8 cellular contexts compared by ENCODE assay signal in genomic region chrX:21974011-21974385, GRCh38. TPM values are rescaled to one million over a fixed set of nuclear protein-coding genes. Genes with fewer than 3 reads are reported as not detected.
DNase-seq lines count a peak whose midpoint lies in the region; ATAC-seq lines count a peak whose summit lies in the region.

No MANE protein-coding gene starts in this region.

- no peak overlapping the region for H3K27ac ChIP-seq in aorta (ENCODE audit: low read depth in 1 of 2, low read length in 2 of 2)

- no peaks in the 10 kb centered on the region for H3K27me3 ChIP-seq in aorta (ENCODE audit: control insufficient read depth in 1 of 2, insufficient read depth in 2 of 2, low read length in 1 of 2)

- H3K9me3 Mint-ChIP-seq in activated T-cell treated with anti-CD3 and anti-CD28 coated beads, Interleukin-2, amount 50 U/mL, for 4 hours: no peaks in the 10 kb centered on the region
- H3K9me3 Mint-ChIP-seq in activated naive CD8-positive, alpha-beta T cell treated with anti-CD3 and anti-CD28 coated beads for 36 hours: no peaks in the 10 kb centered on the region

- peaks cover 14% of the 10 kb centered on the region for H3K36me3 Mint-ChIP-seq in activated T-cell treated with anti-CD3 and anti-CD28 coated beads, Interleukin-2, amount 50 U/mL, for 4 hours (ENCODE audit: insufficient read depth)
- H3K36me3 Mint-ChIP-seq in activated naive CD8-positive, alpha-beta T cell treated with anti-CD3 and anti-CD28 coated beads for 36 hours: peaks cover 51% of the 10 kb centered on the region

- peak overlapping the region; percentile 82 for H3K27ac Mint-ChIP-seq in activated naive CD8-positive, alpha-beta T cell treated with anti-CD3 and anti-CD28 coated beads for 36 hours

- H3K4me1 Mint-ChIP-seq in activated T-cell treated with anti-CD3 and anti-CD28 coated beads, Interleukin-2, amount 50 U/mL, for 4 hours (ENCODE audit: low read depth): peaks cover 25% of the 10 kb centered on the region
- peaks cover 33% of the 10 kb centered on the region for H3K4me1 Mint-ChIP-seq in activated naive CD8-positive, alpha-beta T cell treated with anti-CD3 and anti-CD28 coated beads for 36 hours

- peak overlapping the region; percentile 53 for H3K4me3 Mint-ChIP-seq in activated T-cell treated with anti-CD3 and anti-CD28 coated beads, Interleukin-2, amount 50 U/mL, for 4 hours
- H3K4me3 Mint-ChIP-seq in activated naive CD8-positive, alpha-beta T cell treated with anti-CD3 and anti-CD28 coated beads for 36 hours: peak overlapping the region; percentile 9

- no peak for DNase-seq in activated T-cell treated with anti-CD3 and anti-CD28 coated beads, Interleukin-2, amount 50 U/mL, for 4 hours
- DNase-seq in activated T-cell treated with anti-CD3 and anti-CD28 coated beads, Interleukin-2, amount 50 U/mL, for 1 hour: no peak
- no peak for DNase-seq in activated naive CD8-positive, alpha-beta T cell treated with anti-CD3 and anti-CD28 coated beads for 36 hours
- DNase-seq in renal cortical epithelial cell (ENCODE audit: low read depth) (peak; percentile 80), NCI-H1417 treated with DMSO at 0.1 percent for 48 hours (lab: John Stamatoyannopoulos, UW) (no peak), aorta (no peak), HCEC 1CT (no peak)

- WGBS in aorta, 2 donors: 51 to 62% methylated on average over 2 of the region's 2 CpGs

- no peaks in the 10 kb centered on the region for H3K27me3 Mint-ChIP-seq in activated T-cell treated with anti-CD3 and anti-CD28 coated beads, Interleukin-2, amount 50 U/mL, for 4 hours (ENCODE audit: low read depth)
- no peaks in the 10 kb centered on the region for H3K27me3 Mint-ChIP-seq in activated naive CD8-positive, alpha-beta T cell treated with anti-CD3 and anti-CD28 coated beads for 36 hours

- H3K4me1 ChIP-seq in aorta (ENCODE audit: control insufficient read depth in 1 of 2, insufficient read depth in 2 of 2, low read length in 2 of 2): no peaks in the 10 kb centered on the region

- H3K9me3 ChIP-seq in aorta (ENCODE audit: control insufficient read depth, low read length): no peaks in the 10 kb centered on the region

- ATAC-seq in activated T-cell treated with anti-CD3 and anti-CD28 coated beads, Interleukin-2, amount 50 U/mL, for 4 hours: peak; percentile 70 to 82
- peak; percentile 91 for ATAC-seq in HG03066 (IDR thresholded peaks at IDR 0.05; ENCODE audit: low read depth, unreplicated experiment)
- ATAC-seq in aorta (ENCODE audit: low FRiP score): no peak

- intact Hi-C loops in aorta (cut with DNase I): loop anchor here in 1 of 2 donors (5.0 kb wide), 1 partner anchor 132 kb away; no protein-coding TSS in a partner anchor

- no peak overlapping the region for H3K4me3 ChIP-seq in aorta (ENCODE audit: low read length in 2 of 2)

- H3K36me3 ChIP-seq in aorta (ENCODE audit: control insufficient read depth in 1 of 2, insufficient read depth in 2 of 2, low read length in 1 of 2): no peaks in the 10 kb centered on the region

RNA-seq across cellular contexts. Expression of gene SMS, which starts 33.5 kb away (rescaled TPM):
- total RNA-seq in activated T-cell treated with anti-CD3 and anti-CD28 coated beads, Interleukin-2, amount 50 U/mL, for 4 hours: 100 to 1,000 TPM in 1 of 3 donors, 10 to 100 TPM in 2; 78.4 to 109 (median 92.2) TPM
- total RNA-seq in activated naive CD8-positive, alpha-beta T cell treated with anti-CD3 and anti-CD28 coated beads for 36 hours: 100 to 1,000 TPM; 202 to 206 TPM
- total RNA-seq in renal cortical epithelial cell (341 and 398 TPM in 2 replicates), aorta (10 to 100 TPM; 49.4 to 57.8 TPM)
- polyA plus RNA-seq in aorta: 10 to 100 TPM; 45.3 to 89.5 TPM

RNA-seq across cellular contexts. Expression of gene PHEX, which starts 58.1 kb away (rescaled TPM):
- total RNA-seq in activated T-cell treated with anti-CD3 and anti-CD28 coated beads, Interleukin-2, amount 50 U/mL, for 4 hours: 1 to 10 TPM; 3.0 to 8.0 (median 4.7) TPM
- total RNA-seq in activated naive CD8-positive, alpha-beta T cell treated with anti-CD3 and anti-CD28 coated beads for 36 hours: 10 to 100 TPM; 22.3 to 22.4 TPM
- total RNA-seq in renal cortical epithelial cell: 0.35 and 1.0 TPM in 2 replicates
- under 1 TPM; 0.13 to 0.39 TPM for total RNA-seq in aorta
- under 1 TPM in 1 of 2 donors, not detected in 1; 0.13 TPM for polyA plus RNA-seq in aorta
